1 cellular context compared by ENCODE assay signal in the genomic region with DNA sequence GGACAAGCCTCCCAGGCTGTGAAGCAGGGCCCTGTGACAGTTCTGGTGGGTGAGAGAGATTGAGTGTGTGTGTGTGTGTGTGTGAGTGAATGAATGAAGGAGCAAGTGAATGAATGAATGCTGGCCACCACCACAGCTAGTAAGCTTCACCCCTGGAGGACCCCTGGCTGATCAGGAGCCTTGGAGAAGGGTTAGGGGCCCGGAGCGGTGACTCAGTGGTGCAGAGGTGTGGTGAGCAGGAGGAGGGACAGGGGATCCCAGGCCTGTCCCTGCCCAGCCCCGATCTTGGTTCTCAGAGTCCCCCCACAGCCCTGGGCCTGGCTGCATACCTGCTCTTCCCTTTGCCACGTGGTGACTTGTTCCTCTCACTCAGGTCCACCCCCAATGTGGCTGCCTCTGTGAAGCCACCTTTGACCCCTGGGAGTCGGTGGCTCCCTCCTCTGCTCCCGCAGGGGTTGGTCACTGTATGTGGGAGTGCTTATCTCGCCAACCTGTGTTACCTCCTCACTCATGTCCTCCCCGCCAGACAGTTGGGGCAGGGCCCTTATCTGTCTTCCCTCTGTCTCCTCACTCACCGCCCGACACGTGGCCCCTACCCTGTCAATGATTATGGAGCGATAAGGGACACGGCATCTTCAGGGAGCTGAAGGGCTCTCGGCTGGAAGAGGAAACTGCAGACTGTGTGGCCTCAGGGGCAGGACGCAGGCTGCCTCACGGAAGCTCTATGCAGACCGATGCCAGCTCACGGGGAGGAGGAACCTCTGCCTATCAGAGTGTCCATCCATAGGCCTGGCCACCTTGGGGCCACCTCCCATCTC.
TF ChIP-seq lines count a peak whose summit lies in the region.

No MANE protein-coding gene starts in this region.

TF ChIP-seq in K562, 482 proteins besides CTCF, POLR2A, EP300 and RAD21 (continued from another document and continues in another):
- TF ChIP-seq, protein P1, sequence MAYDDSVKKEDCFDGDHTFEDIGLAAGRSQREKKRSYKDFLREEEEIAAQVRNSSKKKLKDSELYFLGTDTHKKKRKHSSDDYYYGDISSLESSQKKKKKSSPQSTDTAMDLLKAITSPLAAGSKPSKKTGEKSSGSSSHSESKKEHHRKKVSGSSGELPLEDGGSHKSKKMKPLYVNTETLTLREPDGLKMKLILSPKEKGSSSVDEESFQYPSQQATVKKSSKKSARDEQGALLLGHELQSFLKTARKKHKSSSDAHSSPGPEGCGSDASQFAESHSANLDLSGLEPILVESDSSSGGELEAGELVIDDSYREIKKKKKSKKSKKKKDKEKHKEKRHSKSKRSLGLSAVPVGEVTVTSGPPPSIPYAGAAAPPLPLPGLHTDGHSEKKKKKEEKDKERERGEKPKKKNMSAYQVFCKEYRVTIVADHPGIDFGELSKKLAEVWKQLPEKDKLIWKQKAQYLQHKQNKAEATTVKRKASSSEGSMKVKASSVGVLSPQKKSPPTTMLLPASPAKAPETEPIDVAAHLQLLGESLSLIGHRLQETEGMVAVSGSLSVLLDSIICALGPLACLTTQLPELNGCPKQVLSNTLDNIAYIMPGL (CRISPR knock-in tag; IDR thresholded peaks at IDR 0.05): peak; percentile 87; the same call in 1 of the 2 replicates
- TF ChIP-seq, protein P2, sequence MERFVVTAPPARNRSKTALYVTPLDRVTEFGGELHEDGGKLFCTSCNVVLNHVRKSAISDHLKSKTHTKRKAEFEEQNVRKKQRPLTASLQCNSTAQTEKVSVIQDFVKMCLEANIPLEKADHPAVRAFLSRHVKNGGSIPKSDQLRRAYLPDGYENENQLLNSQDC (CRISPR knock-in tag; IDR thresholded peaks at IDR 0.05): no peak
- TF ChIP-seq, protein P3, sequence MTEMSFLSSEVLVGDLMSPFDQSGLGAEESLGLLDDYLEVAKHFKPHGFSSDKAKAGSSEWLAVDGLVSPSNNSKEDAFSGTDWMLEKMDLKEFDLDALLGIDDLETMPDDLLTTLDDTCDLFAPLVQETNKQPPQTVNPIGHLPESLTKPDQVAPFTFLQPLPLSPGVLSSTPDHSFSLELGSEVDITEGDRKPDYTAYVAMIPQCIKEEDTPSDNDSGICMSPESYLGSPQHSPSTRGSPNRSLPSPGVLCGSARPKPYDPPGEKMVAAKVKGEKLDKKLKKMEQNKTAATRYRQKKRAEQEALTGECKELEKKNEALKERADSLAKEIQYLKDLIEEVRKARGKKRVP (CRISPR knock-in tag; IDR thresholded peaks at IDR 0.05): peak; percentile 73; the same call in 1 of the 2 replicates
- no peak; the same call in 1 of the 2 replicates for TF ChIP-seq MAFF (IDR thresholded peaks at IDR 0.05; ENCODE audit: low read length)
- peak; percentile 98 for TF ChIP-seq L3MBTL2 (IDR thresholded peaks at IDR 0.05)
- TF ChIP-seq, protein P4, sequence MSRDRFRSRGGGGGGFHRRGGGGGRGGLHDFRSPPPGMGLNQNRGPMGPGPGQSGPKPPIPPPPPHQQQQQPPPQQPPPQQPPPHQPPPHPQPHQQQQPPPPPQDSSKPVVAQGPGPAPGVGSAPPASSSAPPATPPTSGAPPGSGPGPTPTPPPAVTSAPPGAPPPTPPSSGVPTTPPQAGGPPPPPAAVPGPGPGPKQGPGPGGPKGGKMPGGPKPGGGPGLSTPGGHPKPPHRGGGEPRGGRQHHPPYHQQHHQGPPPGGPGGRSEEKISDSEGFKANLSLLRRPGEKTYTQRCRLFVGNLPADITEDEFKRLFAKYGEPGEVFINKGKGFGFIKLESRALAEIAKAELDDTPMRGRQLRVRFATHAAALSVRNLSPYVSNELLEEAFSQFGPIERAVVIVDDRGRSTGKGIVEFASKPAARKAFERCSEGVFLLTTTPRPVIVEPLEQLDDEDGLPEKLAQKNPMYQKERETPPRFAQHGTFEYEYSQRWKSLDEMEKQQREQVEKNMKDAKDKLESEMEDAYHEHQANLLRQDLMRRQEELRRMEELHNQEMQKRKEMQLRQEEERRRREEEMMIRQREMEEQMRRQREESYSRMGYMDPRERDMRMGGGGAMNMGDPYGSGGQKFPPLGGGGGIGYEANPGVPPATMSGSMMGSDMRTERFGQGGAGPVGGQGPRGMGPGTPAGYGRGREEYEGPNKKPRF (IDR thresholded peaks at IDR 0.05; ENCODE audit: low read depth, low read length): no peak
- no peak for TF ChIP-seq POLR3G (IDR thresholded peaks at IDR 0.05; ENCODE audit: extremely low read depth, insufficient read length, insufficient replicate concordance)
- TF ChIP-seq HDAC6 (IDR thresholded peaks at IDR 0.05; ENCODE audit: low read depth, low read length): no peak
- TF ChIP-seq, protein P5, sequence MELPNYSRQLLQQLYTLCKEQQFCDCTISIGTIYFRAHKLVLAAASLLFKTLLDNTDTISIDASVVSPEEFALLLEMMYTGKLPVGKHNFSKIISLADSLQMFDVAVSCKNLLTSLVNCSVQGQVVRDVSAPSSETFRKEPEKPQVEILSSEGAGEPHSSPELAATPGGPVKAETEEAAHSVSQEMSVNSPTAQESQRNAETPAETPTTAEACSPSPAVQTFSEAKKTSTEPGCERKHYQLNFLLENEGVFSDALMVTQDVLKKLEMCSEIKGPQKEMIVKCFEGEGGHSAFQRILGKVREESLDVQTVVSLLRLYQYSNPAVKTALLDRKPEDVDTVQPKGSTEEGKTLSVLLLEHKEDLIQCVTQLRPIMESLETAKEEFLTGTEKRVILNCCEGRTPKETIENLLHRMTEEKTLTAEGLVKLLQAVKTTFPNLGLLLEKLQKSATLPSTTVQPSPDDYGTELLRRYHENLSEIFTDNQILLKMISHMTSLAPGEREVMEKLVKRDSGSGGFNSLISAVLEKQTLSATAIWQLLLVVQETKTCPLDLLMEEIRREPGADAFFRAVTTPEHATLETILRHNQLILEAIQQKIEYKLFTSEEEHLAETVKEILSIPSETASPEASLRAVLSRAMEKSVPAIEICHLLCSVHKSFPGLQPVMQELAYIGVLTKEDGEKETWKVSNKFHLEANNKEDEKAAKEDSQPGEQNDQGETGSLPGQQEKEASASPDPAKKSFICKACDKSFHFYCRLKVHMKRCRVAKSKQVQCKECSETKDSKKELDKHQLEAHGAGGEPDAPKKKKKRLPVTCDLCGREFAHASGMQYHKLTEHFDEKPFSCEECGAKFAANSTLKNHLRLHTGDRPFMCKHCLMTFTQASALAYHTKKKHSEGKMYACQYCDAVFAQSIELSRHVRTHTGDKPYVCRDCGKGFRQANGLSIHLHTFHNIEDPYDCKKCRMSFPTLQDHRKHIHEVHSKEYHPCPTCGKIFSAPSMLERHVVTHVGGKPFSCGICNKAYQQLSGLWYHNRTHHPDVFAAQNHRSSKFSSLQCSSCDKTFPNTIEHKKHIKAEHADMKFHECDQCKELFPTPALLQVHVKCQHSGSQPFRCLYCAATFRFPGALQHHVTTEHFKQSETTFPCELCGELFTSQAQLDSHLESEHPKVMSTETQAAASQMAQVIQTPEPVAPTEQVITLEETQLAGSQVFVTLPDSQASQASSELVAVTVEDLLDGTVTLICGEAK (IDR thresholded peaks at IDR 0.05): 0 out of 2 replicates have a peak, but pooled peaks have one; percentile 8
- TF ChIP-seq, protein P5 (CRISPR knock-in tag; IDR thresholded peaks at IDR 0.05): no peak
- TF ChIP-seq, protein P6, sequence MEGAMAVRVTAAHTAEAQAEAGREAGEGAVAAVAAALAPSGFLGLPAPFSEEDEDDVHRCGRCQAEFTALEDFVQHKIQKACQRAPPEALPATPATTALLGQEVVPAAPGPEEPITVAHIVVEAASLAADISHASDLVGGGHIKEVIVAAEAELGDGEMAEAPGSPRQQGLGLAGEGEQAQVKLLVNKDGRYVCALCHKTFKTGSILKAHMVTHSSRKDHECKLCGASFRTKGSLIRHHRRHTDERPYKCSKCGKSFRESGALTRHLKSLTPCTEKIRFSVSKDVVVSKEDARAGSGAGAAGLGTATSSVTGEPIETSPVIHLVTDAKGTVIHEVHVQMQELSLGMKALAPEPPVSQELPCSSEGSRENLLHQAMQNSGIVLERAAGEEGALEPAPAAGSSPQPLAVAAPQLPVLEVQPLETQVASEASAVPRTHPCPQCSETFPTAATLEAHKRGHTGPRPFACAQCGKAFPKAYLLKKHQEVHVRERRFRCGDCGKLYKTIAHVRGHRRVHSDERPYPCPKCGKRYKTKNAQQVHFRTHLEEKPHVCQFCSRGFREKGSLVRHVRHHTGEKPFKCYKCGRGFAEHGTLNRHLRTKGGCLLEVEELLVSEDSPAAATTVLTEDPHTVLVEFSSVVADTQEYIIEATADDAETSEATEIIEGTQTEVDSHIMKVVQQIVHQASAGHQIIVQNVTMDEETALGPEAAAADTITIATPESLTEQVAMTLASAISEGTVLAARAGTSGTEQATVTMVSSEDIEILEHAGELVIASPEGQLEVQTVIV (CRISPR knock-in tag; IDR thresholded peaks at IDR 0.05; ENCODE audit: borderline replicate concordance): no peak
- peak; percentile 95 for TF ChIP-seq CREM (IDR thresholded peaks at IDR 0.05; ENCODE audit: low read depth)
- peak; percentile 99 for TF ChIP-seq MYC (IDR thresholded peaks at IDR 0.05; ENCODE audit: low read depth, low read length)
- TF ChIP-seq MYC (CRISPR knock-in tag; IDR thresholded peaks at IDR 0.05; ENCODE audit: borderline replicate concordance, low read depth): 0 out of 2 replicates have a peak, but pooled peaks have one; percentile 57
- no peak for TF ChIP-seq JUNB (CRISPR knock-in tag; conservative IDR thresholded peaks at IDR 0.05)
- TF ChIP-seq YBX1 (IDR thresholded peaks at IDR 0.05): no peak
- TF ChIP-seq COPS2 (conservative IDR thresholded peaks at IDR 0.05): no peak
- TF ChIP-seq, protein P7, sequence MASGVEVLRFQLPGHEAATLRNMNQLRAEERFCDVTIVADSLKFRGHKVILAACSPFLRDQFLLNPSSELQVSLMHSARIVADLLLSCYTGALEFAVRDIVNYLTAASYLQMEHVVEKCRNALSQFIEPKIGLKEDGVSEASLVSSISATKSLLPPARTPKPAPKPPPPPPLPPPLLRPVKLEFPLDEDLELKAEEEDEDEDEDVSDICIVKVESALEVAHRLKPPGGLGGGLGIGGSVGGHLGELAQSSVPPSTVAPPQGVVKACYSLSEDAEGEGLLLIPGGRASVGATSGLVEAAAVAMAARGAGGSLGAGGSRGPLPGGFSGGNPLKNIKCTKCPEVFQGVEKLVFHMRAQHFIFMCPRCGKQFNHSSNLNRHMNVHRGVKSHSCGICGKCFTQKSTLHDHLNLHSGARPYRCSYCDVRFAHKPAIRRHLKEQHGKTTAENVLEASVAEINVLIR (CRISPR knock-in tag; IDR thresholded peaks at IDR 0.05): peak; percentile 63; the same call in 1 of the 2 replicates
- TF ChIP-seq RFX5 (IDR thresholded peaks at IDR 0.05; ENCODE audit: low read depth, low read length): no peak
- peak; percentile 98 for TF ChIP-seq CBFB (CRISPR knock-in tag; IDR thresholded peaks at IDR 0.05)
- peak; percentile 49; the same call in 1 of the 2 replicates for TF ChIP-seq GABPA (tag; conservative IDR thresholded peaks at IDR 0.05; ENCODE audit: low read depth)
- TF ChIP-seq MEIS2 (IDR thresholded peaks at IDR 0.05; ENCODE audit: partially characterized antibody): peak; percentile 100
- TF ChIP-seq, protein P8, sequence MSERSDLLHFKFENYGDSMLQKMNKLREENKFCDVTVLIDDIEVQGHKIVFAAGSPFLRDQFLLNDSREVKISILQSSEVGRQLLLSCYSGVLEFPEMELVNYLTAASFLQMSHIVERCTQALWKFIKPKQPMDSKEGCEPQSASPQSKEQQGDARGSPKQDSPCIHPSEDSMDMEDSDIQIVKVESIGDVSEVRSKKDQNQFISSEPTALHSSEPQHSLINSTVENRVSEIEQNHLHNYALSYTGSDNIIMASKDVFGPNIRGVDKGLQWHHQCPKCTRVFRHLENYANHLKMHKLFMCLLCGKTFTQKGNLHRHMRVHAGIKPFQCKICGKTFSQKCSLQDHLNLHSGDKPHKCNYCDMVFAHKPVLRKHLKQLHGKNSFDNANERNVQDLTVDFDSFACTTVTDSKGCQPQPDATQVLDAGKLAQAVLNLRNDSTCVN (CRISPR knock-in tag; IDR thresholded peaks at IDR 0.05): no peak
- no peak for TF ChIP-seq ZKSCAN3 (CRISPR knock-in tag; IDR thresholded peaks at IDR 0.05)
- TF ChIP-seq, protein P9, sequence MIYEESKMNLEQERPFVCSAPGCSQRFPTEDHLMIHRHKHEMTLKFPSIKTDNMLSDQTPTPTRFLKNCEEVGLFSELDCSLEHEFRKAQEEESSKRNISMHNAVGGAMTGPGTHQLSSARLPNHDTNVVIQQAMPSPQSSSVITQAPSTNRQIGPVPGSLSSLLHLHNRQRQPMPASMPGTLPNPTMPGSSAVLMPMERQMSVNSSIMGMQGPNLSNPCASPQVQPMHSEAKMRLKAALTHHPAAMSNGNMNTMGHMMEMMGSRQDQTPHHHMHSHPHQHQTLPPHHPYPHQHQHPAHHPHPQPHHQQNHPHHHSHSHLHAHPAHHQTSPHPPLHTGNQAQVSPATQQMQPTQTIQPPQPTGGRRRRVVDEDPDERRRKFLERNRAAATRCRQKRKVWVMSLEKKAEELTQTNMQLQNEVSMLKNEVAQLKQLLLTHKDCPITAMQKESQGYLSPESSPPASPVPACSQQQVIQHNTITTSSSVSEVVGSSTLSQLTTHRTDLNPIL (CRISPR knock-in tag; IDR thresholded peaks at IDR 0.05): no peak
- TF ChIP-seq PTBP1 (IDR thresholded peaks at IDR 0.05; ENCODE audit: low read depth, low read length): peak; percentile 96
- peak; percentile 100 for TF ChIP-seq SMARCE1 (IDR thresholded peaks at IDR 0.05)
